ENCODE assay signal across 10 cellular contexts in the genomic region with DNA sequence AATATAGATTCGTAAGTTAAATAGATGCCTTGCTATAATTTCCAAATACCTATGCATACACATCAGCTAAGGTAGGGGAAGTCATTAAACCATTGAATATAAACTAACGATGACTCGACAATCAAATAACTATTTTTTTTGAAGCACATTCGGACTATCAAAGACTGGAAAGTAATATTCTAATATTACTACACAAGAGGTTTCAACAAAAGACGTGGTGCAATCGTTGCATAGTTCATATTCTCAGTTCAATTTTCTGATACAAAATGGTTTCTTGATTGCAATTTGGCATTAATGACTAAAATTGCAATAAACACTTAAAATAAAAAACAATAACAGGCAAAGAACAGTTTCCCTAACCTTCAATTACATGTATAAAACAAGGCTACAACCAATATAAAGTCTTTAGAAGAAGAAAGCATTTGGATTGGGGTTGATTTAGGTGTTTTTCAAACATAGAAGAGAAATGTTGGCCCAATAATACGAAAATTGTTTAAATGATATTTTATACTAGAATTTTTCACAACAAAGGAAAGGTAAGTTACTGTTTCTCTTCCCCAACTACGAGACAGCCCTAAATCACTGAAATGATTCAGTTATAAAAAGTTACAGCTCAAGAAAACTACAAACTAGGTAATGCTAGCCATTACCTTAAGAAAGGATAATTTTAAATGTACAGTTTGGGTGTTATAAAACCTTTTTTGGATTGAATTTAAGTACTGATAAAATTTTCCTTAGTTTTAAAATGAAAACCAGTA. TPM values are rescaled to one million over a fixed set of nuclear protein-coding genes. Genes with fewer than 3 reads are reported as not detected.
A peak's percentile ranks its signal among the peaks of the same experiment; 100 is the strongest.
DNase-seq lines count a peak whose midpoint lies in the region; ATAC-seq, FAIRE-seq and TF ChIP-seq lines count a peak whose summit lies in the region.
"Had no signal": no experiment of that assay in that cellular context is flagged by ENCODE, and none has a peak within 500 bp of the region (broad histone marks: within the 10 kb centered on the region; RNA-seq: fewer than 3 reads in every experiment).

No MANE protein-coding gene starts in this region.

- DNase-seq in BE2C, result no peak
- DNase-seq in astrocyte (ENCODE audit: low read depth), result no peak
- no peak for DNase-seq in foreskin keratinocyte
- no peak for DNase-seq in skeletal muscle cell (ENCODE audit: low read depth)
- no peak for DNase-seq in WERI-Rb-1
- DNase-seq in upper lobe of left lung, result no peak
- DNase-seq in NCI-H1436 (lab: John Stamatoyannopoulos, UW), result no peak
- DNase-seq in NCI-H82 treated with DMSO at 0.1 percent for 48 hours (lab: John Stamatoyannopoulos, UW; ENCODE audit: unreplicated experiment), result no peak
- DNase-seq: NCI-H510A, T-cell had no signal

- 82 to 86% methylated on average over 8 of the region's 8 CpGs for WGBS in upper lobe of left lung, 2 donors

- no peaks in the 10 kb centered on the region for H3K36me3 ChIP-seq in BE2C
- peaks cover 31% of the 10 kb centered on the region for H3K36me3 ChIP-seq in astrocyte (ENCODE audit: insufficient read depth, low read length)
- H3K36me3 ChIP-seq in WERI-Rb-1, result no peaks in the 10 kb centered on the region
- no peaks in the 10 kb centered on the region for H3K36me3 ChIP-seq in upper lobe of left lung

- H2AFZ ChIP-seq in astrocyte (ENCODE audit: low read depth, low read length), result no peak overlapping the region

- peaks cover 59% of the 10 kb centered on the region for H4K20me1 ChIP-seq in astrocyte (ENCODE audit: insufficient read depth, low read length)

- H3K4me3 ChIP-seq in BE2C (ENCODE audit: low read depth, low read length) (peak overlapping the region; percentile 68), astrocyte (ENCODE audit: insufficient read depth, low read depth, low read length) (peak overlapping the region; percentile 87), skeletal muscle cell (ENCODE audit: low read depth, low read length) (peak overlapping the region; percentile 57), WERI-Rb-1 (ENCODE audit: low read depth, low read length) (no peak overlapping the region), upper lobe of left lung (no peak overlapping the region)

- no peaks in the 10 kb centered on the region for H3K9me3 Mint-ChIP-seq in astrocyte (ENCODE audit: unreplicated experiment)
- H3K9me3 Mint-ChIP-seq: T-cell had no signal

- H3K27me3 ChIP-seq in BE2C, result peaks cover 8% of the 10 kb centered on the region
- no peaks in the 10 kb centered on the region for H3K27me3 ChIP-seq in astrocyte (ENCODE audit: insufficient read depth, low read length)
- H3K27me3 ChIP-seq in foreskin keratinocyte, result no peaks in the 10 kb centered on the region
- no peaks in the 10 kb centered on the region for H3K27me3 ChIP-seq in WERI-Rb-1 (ENCODE audit: insufficient read depth, low read depth, severe bottlenecking)
- H3K27me3 ChIP-seq in upper lobe of left lung, result peaks cover 0 to 6% (median 2%) of the 10 kb centered on the region in 4 donors

- H3K9ac ChIP-seq in astrocyte (ENCODE audit: low read length), result peak overlapping the region; percentile 96

- no peaks in the 10 kb centered on the region for H3K27me3 Mint-ChIP-seq in astrocyte (ENCODE audit: low read depth, unreplicated experiment)

- H3K27ac ChIP-seq in astrocyte (ENCODE audit: low read depth, low read length) (peak overlapping the region; percentile 95), foreskin keratinocyte (peak overlapping the region; percentile 24), WERI-Rb-1 (no peak overlapping the region), upper lobe of left lung (no peak overlapping the region)

- ATAC-seq in foreskin keratinocyte, result no peak
- ATAC-seq in upper lobe of left lung (ENCODE audit: low FRiP score in 2 of 2), result no peak
- ATAC-seq: T-cell had no signal

- H3K9me3 ChIP-seq in BE2C, result no peaks in the 10 kb centered on the region
- no peaks in the 10 kb centered on the region for H3K9me3 ChIP-seq in astrocyte (ENCODE audit: insufficient read depth, low read depth, low read length)
- H3K9me3 ChIP-seq in WERI-Rb-1 (ENCODE audit: severe bottlenecking), result no peaks in the 10 kb centered on the region
- H3K9me3 ChIP-seq in upper lobe of left lung, result no peaks in the 10 kb centered on the region

- TF ChIP-seq POLR2A in upper lobe of left lung (IDR thresholded peaks at IDR 0.05), result no peak

- TF ChIP-seq EP300 in upper lobe of left lung (IDR thresholded peaks at IDR 0.05), result no peak

- H3K4me2 ChIP-seq in astrocyte (ENCODE audit: low read length), result peak overlapping the region; percentile 87

- peak overlapping the region; percentile 77 for H3K27ac Mint-ChIP-seq in astrocyte (ENCODE audit: unreplicated experiment)
- H3K27ac Mint-ChIP-seq: T-cell had no signal

- TF ChIP-seq CTCF in BE2C (IDR thresholded peaks at IDR 0.05; ENCODE audit: low read depth, low read length), result no peak
- no peak for TF ChIP-seq CTCF in astrocyte (IDR thresholded peaks at IDR 0.05; ENCODE audit: insufficient read depth, low read depth, low read length)
- TF ChIP-seq CTCF in foreskin keratinocyte (conservative IDR thresholded peaks at IDR 0.05), result no peak
- no peak for TF ChIP-seq CTCF in WERI-Rb-1 (IDR thresholded peaks at IDR 0.05; ENCODE audit: low read depth, low read length)
- no peak for TF ChIP-seq CTCF in upper lobe of left lung (IDR thresholded peaks at IDR 0.05)

- peak; percentile 65 for FAIRE-seq in astrocyte (lab: Jason Lieb, UNC)

- peaks cover 7% of the 10 kb centered on the region for H3K36me3 Mint-ChIP-seq in astrocyte (ENCODE audit: low read depth, unreplicated experiment)
- H3K36me3 Mint-ChIP-seq: T-cell had no signal

- H3K4me1 ChIP-seq in BE2C (peaks cover 3% of the 10 kb centered on the region; the same call in 1 of the 2 replicates), astrocyte (ENCODE audit: insufficient read depth, low read length) (peaks cover 53% of the 10 kb centered on the region), foreskin keratinocyte (peaks cover 33% of the 10 kb centered on the region), upper lobe of left lung (peaks cover 5 to 10% (median 9%) of the 10 kb centered on the region in 4 donors)

- peaks cover 99% of the 10 kb centered on the region for H3K79me2 ChIP-seq in astrocyte (ENCODE audit: insufficient read depth, low read length)

- peaks cover 17% of the 10 kb centered on the region for H3K4me1 Mint-ChIP-seq in astrocyte (ENCODE audit: low read depth, unreplicated experiment)

- H3K4me3 Mint-ChIP-seq in astrocyte (ENCODE audit: unreplicated experiment), result no peak overlapping the region
- H3K4me3 Mint-ChIP-seq: T-cell had no signal

RNA-seq across cellular contexts. Expression of a gene that starts 17.6 kb away (rescaled TPM):
- polyA plus RNA-seq in BE2C (2012; ENCODE audit: insufficient read depth, insufficient read length, low read depth), result not detected
- 1.1 and 1.2 TPM in 2 replicates for total RNA-seq in astrocyte
- 0.78 TPM in 2 replicates for total RNA-seq in foreskin keratinocyte
- polyA plus RNA-seq in foreskin keratinocyte, result not detected in 2 replicates
- 1 to 10 TPM in 1 of 6 donors, under 1 TPM in 1, not detected in 4; 0.30 to 6.3 TPM for total RNA-seq in upper lobe of left lung
- total RNA-seq: T-cell had no signal

Comparison
In these comparisons a context has a peak if more than half of its experiments do, and no peak if none do; other contexts are left out.
1. H3K4me3 ChIP-seq: peak in BE2C (single experiment), astrocyte (single experiment) and skeletal muscle cell (single experiment); none in WERI-Rb-1 (single experiment) and upper lobe of left lung (0 of 4).
2. H3K27ac ChIP-seq: peak in astrocyte (single experiment) and foreskin keratinocyte (single experiment); none in WERI-Rb-1 (single experiment) and upper lobe of left lung (0 of 4).